ENCODE assay signal across 18 cellular contexts in genomic region chr1:174114106-174114505, GRCh38.
"Had no signal": no experiment of that assay in that cellular context is flagged by ENCODE, and none has a peak within 500 bp of the region (broad histone marks: within the 10 kb centered on the region; RNA-seq: fewer than 3 reads in every experiment).

No MANE protein-coding gene starts in this region.

- H3K36me3 Mint-ChIP-seq: activated naive CD8-positive, alpha-beta T cell treated with anti-CD3 and anti-CD28 coated beads for 36 hours; WTC11 had no signal

- H3K4me1 Mint-ChIP-seq: activated CD4-positive, alpha-beta T cell treated with anti-CD3 and anti-CD28 coated beads for 36 hours; activated T-helper 17 cell treated with anti-CD3 and anti-CD28 coated beads, Interleukin-2, amount 50 U/mL, for 72 hours; WTC11 had no signal

- H3K4me1 ChIP-seq: breast epithelium, SJCRH30 had no signal

- H3K27me3 ChIP-seq: ascending aorta, breast epithelium, SJCRH30 had no signal

- H3K27me3 Mint-ChIP-seq: activated CD4-positive, alpha-beta memory T cell treated with anti-CD3 and anti-CD28 coated beads, Interleukin-2, amount 10 ng/mL, durations not matched to agents 7 days and 5 days; activated CD4-positive, alpha-beta T cell treated with anti-CD3 and anti-CD28 coated beads for 36 hours; activated T-helper 17 cell treated with anti-CD3 and anti-CD28 coated beads, Interleukin-2, amount 50 U/mL, for 72 hours had no signal

- H3K27ac ChIP-seq: ascending aorta, breast epithelium, SJCRH30, SK-N-MC had no signal

- H3K4me3 Mint-ChIP-seq: activated CD4-positive, alpha-beta memory T cell treated with anti-CD3 and anti-CD28 coated beads, Interleukin-2, amount 10 ng/mL, durations not matched to agents 7 days and 5 days; activated CD4-positive, alpha-beta T cell treated with anti-CD3 and anti-CD28 coated beads for 36 hours; activated naive CD8-positive, alpha-beta T cell treated with anti-CD3 and anti-CD28 coated beads for 36 hours; activated T-cell treated with anti-CD3 and anti-CD28 coated beads, Interleukin-2, amount 50 U/mL, for 72 hours; activated T-helper 17 cell treated with anti-CD3 and anti-CD28 coated beads, Interleukin-2, amount 50 U/mL, for 72 hours; T-helper 1 cell treated with Interleukin-12 subunit alpha and Interleukin-12 subunit beta and Interleukin-4 antibody, amounts not matched to agents 30 μg/mL and 1 μg/mL, for 36 hours; T-helper 2 cell treated with Interferon-gamma antibody and Interleukin-4, amounts not matched to agents 5 μg/mL and 100 μg/mL, for 36 hours; WTC11 had no signal

- H3K9me3 ChIP-seq: ascending aorta, breast epithelium, SJCRH30 had no signal

- H3K27ac Mint-ChIP-seq: activated CD4-positive, alpha-beta memory T cell treated with anti-CD3 and anti-CD28 coated beads, Interleukin-2, amount 10 ng/mL, durations not matched to agents 7 days and 5 days; activated CD4-positive, alpha-beta T cell treated with anti-CD3 and anti-CD28 coated beads for 36 hours; activated naive CD8-positive, alpha-beta T cell treated with anti-CD3 and anti-CD28 coated beads for 36 hours; activated T-cell treated with anti-CD3 and anti-CD28 coated beads, Interleukin-2, amount 50 U/mL, for 72 hours; activated T-helper 17 cell treated with anti-CD3 and anti-CD28 coated beads, Interleukin-2, amount 50 U/mL, for 72 hours; T-helper 1 cell treated with Interleukin-12 subunit alpha and Interleukin-12 subunit beta and Interleukin-4 antibody, amounts not matched to agents 30 μg/mL and 1 μg/mL, for 36 hours; T-helper 2 cell treated with Interferon-gamma antibody and Interleukin-4, amounts not matched to agents 5 μg/mL and 100 μg/mL, for 36 hours; WTC11 had no signal

- H3K4me3 ChIP-seq: ascending aorta, breast epithelium, SJCRH30, SK-N-MC had no signal

- H3K9me3 Mint-ChIP-seq: activated CD4-positive, alpha-beta memory T cell treated with anti-CD3 and anti-CD28 coated beads, Interleukin-2, amount 10 ng/mL, durations not matched to agents 7 days and 5 days; activated naive CD8-positive, alpha-beta T cell treated with anti-CD3 and anti-CD28 coated beads for 36 hours; activated T-cell treated with anti-CD3 and anti-CD28 coated beads, Interleukin-2, amount 50 U/mL, for 72 hours; activated T-helper 17 cell treated with anti-CD3 and anti-CD28 coated beads, Interleukin-2, amount 50 U/mL, for 72 hours; T-helper 1 cell treated with Interleukin-12 subunit alpha and Interleukin-12 subunit beta and Interleukin-4 antibody, amounts not matched to agents 30 μg/mL and 1 μg/mL, for 36 hours; T-helper 2 cell treated with Interferon-gamma antibody and Interleukin-4, amounts not matched to agents 5 μg/mL and 100 μg/mL, for 36 hours; WTC11 had no signal

- H3K36me3 ChIP-seq: ascending aorta, breast epithelium, SJCRH30 had no signal

- DNase-seq: activated CD4-positive, alpha-beta memory T cell treated with anti-CD3 and anti-CD28 coated beads, Interleukin-2, amount 10 ng/mL, durations not matched to agents 7 days and 5 days; activated CD4-positive, alpha-beta T cell treated with anti-CD3 and anti-CD28 coated beads, Interleukin-2, amount 50 U/mL, for 1 hour; activated effector memory CD4-positive, alpha-beta T cell treated with anti-CD3 and anti-CD28 coated beads, Interleukin-2, amount 50 U/mL, for 16 hours; activated naive CD4-positive, alpha-beta T cell; activated naive CD4-positive, alpha-beta T cell treated with anti-CD3 and anti-CD28 coated beads, Interleukin-2, amount 50 U/mL, for 16 hours; activated T-cell treated with anti-CD3 and anti-CD28 coated beads, Interleukin-2, amount 50 U/mL, for 1 hour; NCI-H1417 treated with DMSO at 0.1 percent for 48 hours had no signal
